In genomic region chr7:496528-497295, GRCh38 we compare ENCODE assay signal across 22 cellular contexts. TPM values are rescaled to one million over a fixed set of nuclear protein-coding genes. Genes with fewer than 3 reads are reported as not detected.
DNase-seq lines count a peak whose midpoint lies in the region; ATAC-seq and FAIRE-seq lines count a peak whose summit lies in the region.
"Had no signal": no experiment of that assay in that cellular context is flagged by ENCODE, and none has a peak within 500 bp of the region (broad histone marks: within the 10 kb centered on the region; RNA-seq: fewer than 3 reads in every experiment).

No MANE protein-coding gene starts in this region.

- peak; percentile 53 for FAIRE-seq in urothelium cell line (lab: Jason Lieb, UNC)
- FAIRE-seq: A204.1 had no signal

- no peaks in the 10 kb centered on the region for H3K27me3 Mint-ChIP-seq in activated naive CD4-positive, alpha-beta T cell treated with anti-CD3 and anti-CD28 coated beads, Interleukin-2, amount 50 U/mL, for 24 hours
- H3K27me3 Mint-ChIP-seq: brain had no signal

- H3K4me3 Mint-ChIP-seq in activated naive CD4-positive, alpha-beta T cell treated with anti-CD3 and anti-CD28 coated beads, Interleukin-2, amount 50 U/mL, for 24 hours: no peak overlapping the region
- H3K4me3 Mint-ChIP-seq: brain, neural crest cell had no signal

- peaks cover 3% of the 10 kb centered on the region for H3K36me3 Mint-ChIP-seq in activated naive CD4-positive, alpha-beta T cell treated with anti-CD3 and anti-CD28 coated beads, Interleukin-2, amount 50 U/mL, for 24 hours
- H3K36me3 Mint-ChIP-seq in activated naive CD4-positive, alpha-beta T cell treated with anti-CD3 and anti-CD28 coated beads, Interleukin-2, amount 50 U/mL, for 72 hours: no peaks in the 10 kb centered on the region

- H3K4me1 Mint-ChIP-seq in activated naive CD4-positive, alpha-beta T cell treated with anti-CD3 and anti-CD28 coated beads, Interleukin-2, amount 50 U/mL, for 24 hours: peaks cover 5% of the 10 kb centered on the region

- no peak for ATAC-seq in activated naive CD4-positive, alpha-beta T cell treated with anti-CD3 and anti-CD28 coated beads, Interleukin-2, amount 50 U/mL, for 72 hours
- ATAC-seq in left colon: no peak

- H3K9me3 Mint-ChIP-seq in activated naive CD4-positive, alpha-beta T cell treated with anti-CD3 and anti-CD28 coated beads, Interleukin-2, amount 50 U/mL, for 24 hours: no peaks in the 10 kb centered on the region
- no peaks in the 10 kb centered on the region for H3K9me3 Mint-ChIP-seq in activated naive CD4-positive, alpha-beta T cell treated with anti-CD3 and anti-CD28 coated beads, Interleukin-2, amount 50 U/mL, for 72 hours
- H3K9me3 Mint-ChIP-seq: neural crest cell had no signal

- peak overlapping the region; percentile 23 for H3K27ac ChIP-seq in caudate nucleus (ENCODE audit: low read depth, low read length)
- H3K27ac ChIP-seq: Peyer's patch, thyroid gland had no signal

- peak overlapping the region; percentile 17 for H3K27ac Mint-ChIP-seq in activated naive CD4-positive, alpha-beta T cell treated with anti-CD3 and anti-CD28 coated beads, Interleukin-2, amount 50 U/mL, for 24 hours
- no peak overlapping the region for H3K27ac Mint-ChIP-seq in activated naive CD4-positive, alpha-beta T cell treated with anti-CD3 and anti-CD28 coated beads, Interleukin-2, amount 50 U/mL, for 72 hours
- H3K27ac Mint-ChIP-seq: brain had no signal

- DNase-seq in activated naive CD4-positive, alpha-beta T cell treated with anti-CD3 and anti-CD28 coated beads, Interleukin-2, amount 50 U/mL, for 72 hours (ENCODE audit: low spot score in 2 of 2): no peak
- no peak for DNase-seq in caudate nucleus (lab: John Stamatoyannopoulos, UW)
- peak; percentile 3 to 18 for DNase-seq in left colon
- DNase-seq in urothelium cell line (ENCODE audit: low spot score): no peak
- no peak for DNase-seq in retina
- no peak for DNase-seq in NCI-H1048 (lab: John Stamatoyannopoulos, UW)
- no peak for DNase-seq in activated T-cell treated with anti-CD3 and anti-CD28 coated beads, Interleukin-2, amount 50 U/mL, for 1 hour
- DNase-seq: activated CD4-positive, CD25-positive, alpha-beta regulatory T cell treated with anti-CD3 and anti-CD28 coated beads, Interleukin-2, amount 50 U/mL, for 72 hours; activated naive CD4-positive, alpha-beta T cell treated with Interleukin-2 at 50 U/mL for 16 hours; effector CD8-positive, alpha-beta T cell; mesenchymal stem cell; MM.1S; NCI-H2081; NCI-H82; stimulated activated CD4-positive, alpha-beta T cell treated with anti-CD3 and anti-CD28 coated beads, Interleukin-4, amount 100 ng/mL, for 24 hours; T-helper 1 cell; thyroid gland had no signal

- intact Hi-C loops in left colon (cut with DNase I, micrococcal nuclease): no loop called here

RNA-seq across cellular contexts. Expression of gene PDGFA, which starts 22.9 kb away (rescaled TPM):
- total RNA-seq in activated naive CD4-positive, alpha-beta T cell treated with anti-CD3 and anti-CD28 coated beads, Interleukin-2, amount 50 U/mL, for 72 hours: 10 to 100 TPM in 1 of 2 donors, 1 to 10 TPM in 1; 8.4 to 11.7 TPM
- total RNA-seq in left colon: 10 to 100 TPM; 58.7 to 80.2 TPM

Comparison
In these comparisons a context has a peak if more than half of its experiments do, and no peak if none do; other contexts are left out.
1. DNase-seq: peak in left colon (2 of 2); none in activated naive CD4-positive, alpha-beta T cell treated with anti-CD3 and anti-CD28 coated beads, Interleukin-2, amount 50 U/mL, for 72 hours (0 of 2), caudate nucleus (0 of 61), urothelium cell line (single experiment), retina (single experiment), NCI-H1048 (single experiment) and activated T-cell treated with anti-CD3 and anti-CD28 coated beads, Interleukin-2, amount 50 U/mL, for 1 hour (single experiment).
2. RNA of gene PDGFA, which starts 22.9 kb away (total RNA-seq): 58.7 to 80.2 TPM in left colon; 8.4 to 11.7 TPM in activated naive CD4-positive, alpha-beta T cell treated with anti-CD3 and anti-CD28 coated beads, Interleukin-2, amount 50 U/mL, for 72 hours; every median in the first group is over 4 times any median in the second.